In genomic region chr10:43772191-43772590, GRCh38 we compare ENCODE assay signal across 27 cellular contexts.
"Had no signal": no experiment of that assay in that cellular context is flagged by ENCODE, and none has a peak within 500 bp of the region (broad histone marks: within the 10 kb centered on the region; RNA-seq: fewer than 3 reads in every experiment).

No MANE protein-coding gene starts in this region.

- H3K27me3 ChIP-seq: adrenal gland, breast epithelium, cardiac muscle cell, colonic mucosa, esophagus squamous epithelium had no signal

- DNase-seq: activated B cell treated with CpG ODN at 0.5 μM for 24 hours; activated CD4-positive, alpha-beta memory T cell treated with anti-CD3 and anti-CD28 coated beads for 36 hours; activated CD4-positive, alpha-beta T cell treated with anti-CD3 and anti-CD28 coated beads, Interleukin-2, amount 10 ng/mL, durations not matched to agents 24 days and 14 days; activated CD8-positive, alpha-beta memory T cell treated with anti-CD3 and anti-CD28 coated beads, Interleukin-2, amount 10 ng/mL, durations not matched to agents 7 days and 5 days; activated CD8-positive, alpha-beta memory T cell treated with anti-CD3 and anti-CD28 coated beads, Interleukin-2, amount 50 U/mL, for 4 hours; activated CD8-positive, alpha-beta T cell treated with anti-CD3 and anti-CD28 coated beads, Interleukin-2, amount 10 ng/mL, durations not matched to agents 7 days and 5 days; activated effector memory CD4-positive, alpha-beta T cell treated with anti-CD3 and anti-CD28 coated beads, Interleukin-2, amount 50 U/mL, for 16 hours; activated naive CD4-positive, alpha-beta T cell treated with anti-CD3 and anti-CD28 coated beads for 36 hours; activated naive CD8-positive, alpha-beta T cell treated with anti-CD3 and anti-CD28 coated beads for 36 hours; activated naive CD8-positive, alpha-beta T cell treated with anti-CD3 and anti-CD28 coated beads, Interleukin-2, amount 50 U/mL, for 24 hours; activated T-cell treated with anti-CD3 and anti-CD28 coated beads, Interleukin-2, amount 50 U/mL, for 1 hour; activated T-cell treated with anti-CD3 and anti-CD28 coated beads, Interleukin-2, amount 50 U/mL, for 48 hours; adrenal gland; amygdala; aorta; central memory CD4-positive, alpha-beta T cell; cerebellar nuclear complex; colonic mucosa; effector CD8-positive, alpha-beta T cell; esophagus squamous epithelium; foreskin fibroblast; head of caudate nucleus; T-helper 2 cell; WERI-Rb-1 had no signal

- H3K27ac ChIP-seq: adrenal gland, breast epithelium, cardiac muscle cell, colonic mucosa, epithelial cell of prostate, esophagus squamous epithelium, WERI-Rb-1 had no signal

- H3K9me3 ChIP-seq: adrenal gland, breast epithelium, colonic mucosa, esophagus squamous epithelium had no signal

- H3K36me3 ChIP-seq: adrenal gland, breast epithelium, cardiac muscle cell, colonic mucosa, esophagus squamous epithelium, WERI-Rb-1 had no signal

- H3K4me3 ChIP-seq: adrenal gland, breast epithelium, cardiac muscle cell, colonic mucosa, esophagus squamous epithelium had no signal

- H3K4me1 ChIP-seq: adrenal gland, breast epithelium, colonic mucosa, esophagus squamous epithelium had no signal
